8 cellular contexts compared by ENCODE assay signal in genomic region chr5:65624570-65625555, GRCh38. TPM values are rescaled to one million over a fixed set of nuclear protein-coding genes. Genes with fewer than 3 reads are reported as not detected.
DNase-seq lines count a peak whose midpoint lies in the region; ATAC-seq and TF ChIP-seq lines count a peak whose summit lies in the region.

A gene with protein sequence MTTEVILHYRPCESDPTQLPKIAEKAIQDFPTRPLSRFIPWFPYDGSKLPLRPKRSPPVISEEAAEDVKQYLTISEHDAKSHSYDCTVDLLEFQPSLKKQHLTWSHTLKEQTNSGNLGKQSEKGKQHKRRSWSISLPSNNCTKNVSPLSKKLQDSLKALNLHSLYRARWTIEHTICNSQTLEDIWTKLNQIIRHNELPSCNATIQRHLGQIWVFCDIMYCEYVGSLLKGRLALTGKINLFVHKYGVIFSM (plus strand): TSS chr5:65625027. CDS start chr5:65629588, 4,561 bp downstream.
TSS of gene TRAPPC13 (plus strand) at chr5:65625027. CDS start at chr5:65625061, 34 bp downstream.

- no peak; the same call in 1 of the 2 replicates for TF ChIP-seq CTCF in OCI-LY1 (IDR thresholded peaks at IDR 0.05; ENCODE audit: low read length)

- H3K27me3 ChIP-seq in OCI-LY1 (ENCODE audit: insufficient read depth, low read length) = no peaks in the 10 kb centered on the region

- H3K36me3 ChIP-seq in OCI-LY1 (ENCODE audit: insufficient read depth, low read length) = peaks cover 8% of the 10 kb centered on the region; the same call in 1 of the 2 replicates

- H3K79me2 ChIP-seq in OCI-LY1 (ENCODE audit: insufficient read depth, low read length) = peaks cover 67% of the 10 kb centered on the region

- peak; percentile 67 for ATAC-seq in GM21515 (IDR thresholded peaks at IDR 0.05; ENCODE audit: unreplicated experiment)

- peak; percentile 49 for TF ChIP-seq POLR2A in erythroblast (IDR thresholded peaks at IDR 0.05; ENCODE audit: low read length)

- H3K9me3 ChIP-seq in OCI-LY1 (ENCODE audit: low read length) = no peaks in the 10 kb centered on the region

- H3K9me2 ChIP-seq in OCI-LY1 (ENCODE audit: low read depth, low read length) = no peaks in the 10 kb centered on the region

- peaks cover 38% of the 10 kb centered on the region for H3K4me1 ChIP-seq in OCI-LY1 (ENCODE audit: insufficient read depth, low read length, severe bottlenecking)

- H2AFZ ChIP-seq in OCI-LY1 (ENCODE audit: low read length) = peak within 1 kb of the TSS; percentile 56

- H3K4me2 ChIP-seq in OCI-LY1 (ENCODE audit: low read length) = peak within 1 kb of the TSS; percentile 83

- DNase-seq in DMS 273 treated with DMSO at 0.1 percent for 48 hours (lab: John Stamatoyannopoulos, UW) = peak; percentile 91
- peak; percentile 32 for DNase-seq in HuH-7 (ENCODE audit: low spot score)
- DNase-seq in activated T-cell treated with anti-CD3 and anti-CD28 coated beads for 24 hours (ENCODE audit: low read depth) = peak; percentile 76
- peak; percentile 94 to 95 for DNase-seq in erythroblast (lab: John Stamatoyannopoulos, UW)
- DNase-seq in mucosa of gallbladder (ENCODE audit: low spot score) = peak; percentile 89
- peak; percentile 63 for DNase-seq in stimulated activated CD8-positive, alpha-beta memory T cell treated with anti-CD3 and anti-CD28 coated beads, Interleukin-4, amount 100 ng/mL, for 24 hours (ENCODE audit: low read depth)

- peak within 1 kb of the TSS; percentile 74 for H3K27ac ChIP-seq in OCI-LY1 (ENCODE audit: low read depth, low read length, poor library complexity, severe bottlenecking)

- H3K9ac ChIP-seq in OCI-LY1 (ENCODE audit: low read length) = peak within 1 kb of the TSS; percentile 93

- H3F3A ChIP-seq in OCI-LY1 (ENCODE audit: insufficient read depth, low read length) = no peaks in the 10 kb centered on the region

- peak within 1 kb of the TSS; percentile 94 for H3K4me3 ChIP-seq in OCI-LY1 (ENCODE audit: low read depth, low read length, poor library complexity, severe bottlenecking)

- H4K20me1 ChIP-seq in OCI-LY1 (ENCODE audit: insufficient read depth, low read length) = no peaks in the 10 kb centered on the region

RNA-seq across cellular contexts. Expression of the first gene that starts in this region (rescaled TPM):
- 3.1 TPM for total RNA-seq in mucosa of gallbladder

RNA-seq across cellular contexts. Expression of gene TRAPPC13, which starts in this region (rescaled TPM):
- total RNA-seq in mucosa of gallbladder = 18.2 TPM

Comparison
In these comparisons a context has a peak if more than half of its experiments do, and no peak if none do; other contexts are left out.
1. Peak in every context shown above with its lines: DNase-seq, ATAC-seq, H3K4me3 ChIP-seq and H3K27ac ChIP-seq.
2. DNase-seq: peak in every context shown above with its lines; median percentile 94 in erythroblast; 91 in DMS 273 treated with DMSO at 0.1 percent for 48 hours; 89 in mucosa of gallbladder; 76 in activated T-cell treated with anti-CD3 and anti-CD28 coated beads for 24 hours; 63 in stimulated activated CD8-positive, alpha-beta memory T cell treated with anti-CD3 and anti-CD28 coated beads, Interleukin-4, amount 100 ng/mL, for 24 hours; 32 in HuH-7.